In the genomic region with DNA sequence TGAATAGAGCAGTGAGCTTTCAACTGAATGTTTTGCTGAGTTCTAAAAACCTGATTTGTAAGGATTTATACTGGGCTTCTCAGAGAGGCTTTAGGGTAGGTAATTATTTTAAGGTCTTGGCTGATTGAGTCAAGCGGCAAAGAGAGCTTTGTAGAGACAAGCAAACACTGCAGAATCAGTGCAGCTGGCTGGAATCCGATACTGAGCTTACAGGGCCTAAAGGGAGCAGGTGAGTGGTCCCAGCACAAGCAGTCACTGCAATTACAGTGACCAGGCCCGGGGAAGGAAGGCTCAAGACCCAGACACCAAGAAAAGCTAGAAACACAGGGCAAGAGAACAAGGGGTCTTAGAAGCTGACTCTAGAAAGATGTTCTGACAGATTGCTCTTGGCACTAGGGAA, we compare ENCODE assay signal across 16 cellular contexts. TPM values are rescaled to one million over a fixed set of nuclear protein-coding genes. Genes with fewer than 3 reads are reported as not detected.
DNase-seq lines count a peak whose midpoint lies in the region; ATAC-seq and TF ChIP-seq lines count a peak whose summit lies in the region.
"Had no signal": no experiment of that assay in that cellular context is flagged by ENCODE, and none has a peak within 500 bp of the region (broad histone marks: within the 10 kb centered on the region; RNA-seq: fewer than 3 reads in every experiment).

No MANE protein-coding gene starts in this region.

- DNase-seq in NCI-H510A treated with DMSO at 0.1 percent for 48 hours (lab: John Stamatoyannopoulos, UW) (peak; percentile 73), NCI-H510A (lab: John Stamatoyannopoulos, UW) (no peak), RWPE2 (ENCODE audit: low spot score) (no peak), lower lobe of right lung (no peak), thyroid gland (peak; percentile 48 to 78), cerebellum (ENCODE audit: low spot score) (no peak), COLO829 (ENCODE audit: low spot score) (no peak)
- DNase-seq: CD8-positive, alpha-beta memory T cell; DMS 273 treated with DMSO at 0.1 percent for 48 hours; NCI-H446 treated with DMSO at 0.1 percent for 48 hours; NK-92 treated with Interleukin-12 subunit alpha and Interleukin-12 subunit beta, amount 100 ng/mL, for 24 hours; OCI-M1; RPMI8226 had no signal

- H3K4me1 ChIP-seq in RWPE2 (ENCODE audit: insufficient read depth, poor library complexity, severe bottlenecking) = peaks cover 21% of the 10 kb centered on the region
- peaks cover 28% of the 10 kb centered on the region for H3K4me1 ChIP-seq in lower lobe of right lung
- peaks cover 43 to 66% of the 10 kb centered on the region in 2 donors for H3K4me1 ChIP-seq in thyroid gland

- peak overlapping the region; percentile 49 for H3K27ac ChIP-seq in RWPE2 (ENCODE audit: poor library complexity, severe bottlenecking)
- peak overlapping the region; percentile 70 for H3K27ac ChIP-seq in lower lobe of right lung
- H3K27ac ChIP-seq in thyroid gland = peak overlapping the region; percentile 79 to 94 (median 92)

- intact Hi-C loops in lower lobe of right lung (cut with DNase I) (no loop called here), thyroid gland (cut with DNase I) (no loop called here)

- ATAC-seq in RWPE2 (ENCODE audit: low read depth) = no peak
- ATAC-seq in lower lobe of right lung = no peak
- ATAC-seq in HG02623 (IDR thresholded peaks at IDR 0.05; ENCODE audit: unreplicated experiment) = no peak

- H3K36me3 ChIP-seq in RWPE2 (ENCODE audit: low read depth) = no peaks in the 10 kb centered on the region
- H3K36me3 ChIP-seq in lower lobe of right lung = no peaks in the 10 kb centered on the region
- H3K36me3 ChIP-seq in thyroid gland = no peaks in the 10 kb centered on the region

- H3K9me3 ChIP-seq in RWPE2 (ENCODE audit: severe bottlenecking) (no peaks in the 10 kb centered on the region), lower lobe of right lung (no peaks in the 10 kb centered on the region), thyroid gland (no peaks in the 10 kb centered on the region)

- H3K4me3 ChIP-seq in RWPE2 (ENCODE audit: severe bottlenecking) (no peak overlapping the region), lower lobe of right lung (no peak overlapping the region), thyroid gland (replicated peaks in 1 of 3) (no peak overlapping the region)

- 43 to 46% methylated on average over 3 of the region's 3 CpGs for WGBS in thyroid gland, 2 donors

- no peaks in the 10 kb centered on the region for H3K27me3 ChIP-seq in RWPE2 (ENCODE audit: insufficient read depth, poor library complexity, severe bottlenecking)
- H3K27me3 ChIP-seq in lower lobe of right lung (ENCODE audit: low read depth) = no peaks in the 10 kb centered on the region
- H3K27me3 ChIP-seq in thyroid gland = no peaks in the 10 kb centered on the region

- TF ChIP-seq POLR2A in thyroid gland (IDR thresholded peaks at IDR 0.05) = no peak

- TF ChIP-seq CTCF in RWPE2 (IDR thresholded peaks at IDR 0.05; ENCODE audit: poor library complexity, severe bottlenecking) (no peak), lower lobe of right lung (IDR thresholded peaks at IDR 0.05) (no peak), thyroid gland (IDR thresholded peaks at IDR 0.05) (no peak)

RNA-seq across cellular contexts. Expression of gene KCNJ15, which starts 54.3 kb away (rescaled TPM):
- total RNA-seq in lower lobe of right lung (62.7 TPM), thyroid gland (10 to 100 TPM; 29.2 to 71.2 (median 59.5) TPM), cerebellum (not detected)
- total RNA-seq: A673; CD8-positive, alpha-beta memory T cell; HT-29 had no signal

Comparison
In these comparisons a context has a peak if more than half of its experiments do, and no peak if none do; other contexts are left out.
1. DNase-seq: peak in NCI-H510A treated with DMSO at 0.1 percent for 48 hours (single experiment) and thyroid gland (2 of 2); none in NCI-H510A (single experiment), RWPE2 (single experiment), lower lobe of right lung (single experiment), cerebellum (single experiment) and COLO829 (single experiment).
2. RNA of gene KCNJ15, which starts 54.3 kb away (total RNA-seq): 29.2 to 71.2 TPM in thyroid gland and 62.7 TPM in lower lobe of right lung (single experiment); not detected in cerebellum (single experiment); every median in the first group is over 10 times any median in the second.
3. Peak in every context shown above with its lines, with median percentiles within 50 percentile points of each other: H3K27ac ChIP-seq.